In genomic region chr19:38336638-38337359, GRCh38 we compare ENCODE assay signal across 8 cellular contexts. TPM values are rescaled to one million over a fixed set of nuclear protein-coding genes. Genes with fewer than 3 reads are reported as not detected.
DNase-seq lines count a peak whose midpoint lies in the region; ATAC-seq, FAIRE-seq and TF ChIP-seq lines count a peak whose summit lies in the region.

No MANE protein-coding gene starts in this region.

- no peaks in the 10 kb centered on the region for H3K9me3 Mint-ChIP-seq in activated CD4-positive, alpha-beta T cell treated with anti-CD3 and anti-CD28 coated beads for 36 hours (ENCODE audit: low read depth)

- peaks cover 12% of the 10 kb centered on the region for H3K4me1 Mint-ChIP-seq in activated CD4-positive, alpha-beta T cell treated with anti-CD3 and anti-CD28 coated beads for 36 hours

- CTCF ChIA-PET in activated CD4-positive, alpha-beta T cell treated with anti-CD3 and anti-CD28 coated beads for 36 hours (lab: Charles Lee): interaction anchor here (0.9 to 2.4 kb wide), 6 partner anchors 37 to 430 kb away, joined by 3 to 11 read pairs (median 4); partner anchors contain the start of genes FAM98C, PSMD8, SIPA1L3 and WDR87

- DNase-seq in Ammon's horn (ENCODE audit: low spot score) (peak; percentile 96), GM19239 (ENCODE audit: insufficient read length, low spot score) (peak; percentile 80), NCI-H524 (lab: John Stamatoyannopoulos, UW) (peak; percentile 91 to 94), choroid plexus epithelial cell (ENCODE audit: low read depth) (peak; percentile 96), left colon (peak; percentile 98 to 99)
- peak; percentile 99 for DNase-seq in activated CD4-positive, alpha-beta T cell treated with anti-CD3 and anti-CD28 coated beads for 36 hours
- DNase-seq in stimulated activated CD4-positive, alpha-beta T cell treated with anti-CD3 and anti-CD28 coated beads, Interleukin-1b, Interleukin-23, amount 100 ng/mL, for 24 hours (ENCODE audit: low read depth in 4 of 4, low spot score in 1 of 4): peak; percentile 83 to 92 (median 90)

- no peaks in the 10 kb centered on the region for H3K27me3 Mint-ChIP-seq in activated CD4-positive, alpha-beta T cell treated with anti-CD3 and anti-CD28 coated beads for 36 hours

- peak overlapping the region; percentile 82 for H3K4me3 Mint-ChIP-seq in activated CD4-positive, alpha-beta T cell treated with anti-CD3 and anti-CD28 coated beads for 36 hours

- no peak for TF ChIP-seq CTCF in choroid plexus epithelial cell (conservative IDR thresholded peaks at IDR 0.05; ENCODE audit: low read depth, low read length)

- peak overlapping the region; percentile 58 for H3K4me3 ChIP-seq in choroid plexus epithelial cell (ENCODE audit: low read depth, low read length)

- POLR2A ChIA-PET in activated CD4-positive, alpha-beta T cell treated with anti-CD3 and anti-CD28 coated beads for 36 hours (lab: Charles Lee): interaction anchor here (1.5 kb wide), 1 partner anchor 38 kb away, joined by 14 read pairs; the partner anchor contains the start of gene PSMD8

- intact Hi-C loops in activated CD4-positive, alpha-beta T cell treated with anti-CD3 and anti-CD28 coated beads for 36 hours (cut with DNase I, micrococcal nuclease): loop anchor here (1.0 to 5.0 kb wide), 19 partner anchors 20 to 679 kb away; partner anchors contain the start of genes GGN (in 2 of the 2), MRPS12 (in 2 of the 2), PSMD8 (in 2 of the 2) and SARS2 (in 2 of the 2)
- intact Hi-C loops in left colon (cut with DNase I, micrococcal nuclease): no loop called here

- H3K27ac Mint-ChIP-seq in activated CD4-positive, alpha-beta T cell treated with anti-CD3 and anti-CD28 coated beads for 36 hours: peak overlapping the region; percentile 98

- FAIRE-seq in GM19239 (lab: Jason Lieb, UNC): no peak

- ATAC-seq in HG03439 (IDR thresholded peaks at IDR 0.05; ENCODE audit: unreplicated experiment) (peak; percentile 44), left colon (peak; percentile 76)
- peak; percentile 70 for ATAC-seq in activated CD4-positive, alpha-beta T cell treated with anti-CD3 and anti-CD28 coated beads for 36 hours

- H3K36me3 Mint-ChIP-seq in activated CD4-positive, alpha-beta T cell treated with anti-CD3 and anti-CD28 coated beads for 36 hours (ENCODE audit: low read depth): no peaks in the 10 kb centered on the region

RNA-seq across cellular contexts. Expression of gene CATSPERG, which starts 1.2 kb away (rescaled TPM):
- 1 to 10 TPM; 3.3 to 3.4 TPM for total RNA-seq in activated CD4-positive, alpha-beta T cell treated with anti-CD3 and anti-CD28 coated beads for 36 hours
- total RNA-seq in left colon: 1 to 10 TPM; 6.7 to 8.5 TPM

RNA-seq across cellular contexts. Expression of gene KCNK6, which starts 17.2 kb away (rescaled TPM):
- total RNA-seq in activated CD4-positive, alpha-beta T cell treated with anti-CD3 and anti-CD28 coated beads for 36 hours: 10 to 100 TPM in 1 of 2 experiments, 1 to 10 TPM in 1; 9.6 to 10.2 TPM
- 10 to 100 TPM; 27.2 to 32.7 TPM for total RNA-seq in left colon

RNA-seq across cellular contexts. Expression of gene YIF1B, which starts 21.1 kb away (rescaled TPM):
- 10 to 100 TPM; 76.3 to 90.1 TPM for total RNA-seq in activated CD4-positive, alpha-beta T cell treated with anti-CD3 and anti-CD28 coated beads for 36 hours
- total RNA-seq in left colon: 10 to 100 TPM; 24.1 to 27.6 TPM

RNA-seq across cellular contexts. Expression of gene C19orf33, which starts 32.7 kb away (rescaled TPM):
- total RNA-seq in activated CD4-positive, alpha-beta T cell treated with anti-CD3 and anti-CD28 coated beads for 36 hours: not detected
- total RNA-seq in left colon: 100 to 1,000 TPM; 276 to 333 TPM

RNA-seq across cellular contexts. Expression of gene PSMD8, which starts 37.6 kb away (rescaled TPM):
- total RNA-seq in activated CD4-positive, alpha-beta T cell treated with anti-CD3 and anti-CD28 coated beads for 36 hours: 100 to 1,000 TPM; 219 to 275 TPM
- 100 to 1,000 TPM; 129 to 136 TPM for total RNA-seq in left colon

Comparison
In these comparisons a context has a peak if more than half of its experiments do, and no peak if none do; other contexts are left out.
1. Peak in every context shown above with its lines: DNase-seq, ATAC-seq and H3K4me3 ChIP-seq.
2. intact Hi-C loops: an anchor here in activated CD4-positive, alpha-beta T cell treated with anti-CD3 and anti-CD28 coated beads for 36 hours (1.0 to 5.0 kb wide); none called in left colon.